8 cellular contexts compared by ENCODE assay signal in the genomic region with DNA sequence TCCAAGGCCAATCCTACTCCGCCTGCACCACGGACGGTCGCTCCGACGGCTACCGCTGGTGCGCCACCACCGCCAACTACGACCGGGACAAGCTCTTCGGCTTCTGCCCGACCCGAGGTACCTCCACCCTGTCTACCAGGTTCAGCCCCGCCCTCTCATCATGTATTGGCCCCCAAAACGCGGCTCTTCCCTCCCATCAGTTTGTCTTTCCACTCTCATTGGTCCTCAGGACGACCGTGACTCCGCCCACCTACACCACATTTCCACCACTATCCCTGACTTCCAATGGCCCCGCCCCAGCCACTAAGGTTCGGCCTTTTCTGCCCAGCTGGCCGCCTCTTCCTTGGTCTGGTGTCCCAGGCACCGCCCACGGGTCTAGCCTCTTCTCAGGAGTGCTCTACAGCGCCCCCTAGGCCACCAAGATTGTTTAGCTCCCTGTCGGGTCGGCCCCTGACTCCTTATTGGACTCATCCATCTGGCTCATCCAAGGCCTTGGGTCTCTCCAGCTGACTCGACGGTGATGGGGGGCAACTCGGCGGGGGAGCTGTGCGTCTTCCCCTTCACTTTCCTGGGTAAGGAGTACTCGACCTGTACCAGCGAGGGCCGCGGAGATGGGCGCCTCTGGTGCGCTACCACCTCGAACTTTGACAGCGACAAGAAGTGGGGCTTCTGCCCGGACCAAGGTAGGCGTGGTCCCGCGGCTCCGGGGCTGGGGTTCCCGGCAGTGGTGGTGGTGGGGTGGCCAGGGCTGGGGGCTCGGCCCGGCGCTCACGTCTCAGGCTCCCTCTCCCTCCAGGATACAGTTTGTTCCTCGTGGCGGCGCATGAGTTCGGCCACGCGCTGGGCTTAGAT. TPM values are rescaled to one million over a fixed set of nuclear protein-coding genes. Genes with fewer than 3 reads are reported as not detected.
DNase-seq lines count a peak whose midpoint lies in the region; ATAC-seq, FAIRE-seq and TF ChIP-seq lines count a peak whose summit lies in the region.

No MANE protein-coding gene starts in this region.

- H3K36me3 ChIP-seq in OCI-LY7 (ENCODE audit: insufficient read depth, low read length) (no peaks in the 10 kb centered on the region), body of pancreas (replicated peaks in 1 of 2; ENCODE audit: insufficient read depth in 1 of 2, low read depth in 2 of 2) (no peaks in the 10 kb centered on the region), HepG2 (replicated peaks in 1 of 2; ENCODE audit: control insufficient read depth in 1 of 2, insufficient read depth in 2 of 2, low read length in 2 of 2) (no peaks in the 10 kb centered on the region)

- TF ChIP-seq CTCF in OCI-LY7 (conservative IDR thresholded peaks at IDR 0.05; ENCODE audit: low read length) (peak; percentile 84), body of pancreas (IDR thresholded peaks at IDR 0.05) (no peak), HepG2 (CRISPR knock-in tag; IDR thresholded peaks at IDR 0.05) (peak; percentile 72)

- H3K9me3 ChIP-seq in OCI-LY7 (ENCODE audit: low read length) (no peaks in the 10 kb centered on the region), body of pancreas (no peaks in the 10 kb centered on the region), HepG2 (ENCODE audit: low read length) (no peaks in the 10 kb centered on the region)

- no peak for TF ChIP-seq POLR2A in body of pancreas (IDR thresholded peaks at IDR 0.05)
- no peak for TF ChIP-seq POLR2A in HepG2 (IDR thresholded peaks at IDR 0.05; ENCODE audit: insufficient read depth in 1 of 2, low read depth in 2 of 2, low read length in 2 of 2)

- H3K4me3 ChIP-seq in OCI-LY7 (ENCODE audit: low read depth, low read length, poor library complexity, severe bottlenecking) = no peak overlapping the region
- H3K4me3 ChIP-seq in body of pancreas = no peak overlapping the region
- no peak overlapping the region for H3K4me3 ChIP-seq in HepG2 (replicated peaks in 1 of 3; ENCODE audit: insufficient read depth in 1 of 3, low read depth in 2 of 3, low read length in 3 of 3)

- H4K20me1 ChIP-seq in OCI-LY7 (ENCODE audit: insufficient read depth, low read length) (no peaks in the 10 kb centered on the region), HepG2 (ENCODE audit: insufficient read depth, low read length) (peaks cover 7% of the 10 kb centered on the region; the same call in 1 of the 2 replicates)

- H3K9me2 ChIP-seq in OCI-LY7 (ENCODE audit: insufficient read depth, low read length) = no peaks in the 10 kb centered on the region

- in situ Hi-C loops in HepG2 (cut with HindIII; ENCODE audit: extremely low pct_ligation_motif_present, low pct_unique_long_range_greater_than_20kb) = no loop called here

- no TSS peak for BruUV-seq in OCI-LY7 (replicated peaks; lab: Mats Ljungman, UMichigan)
- BruUV-seq in HepG2 (replicated peaks; lab: Mats Ljungman, UMichigan) = no TSS peak

- peaks cover 0 to 35% of the 10 kb centered on the region in 2 donors for H3K27me3 ChIP-seq in body of pancreas
- peaks cover 32 to 68% of the 10 kb centered on the region in 2 experiments; a peak in 4 of 5 replicates for H3K27me3 ChIP-seq in HepG2 (ENCODE audit: control insufficient read depth in 1 of 2, insufficient read depth in 2 of 2, low read length in 2 of 2)

- H3K4me1 ChIP-seq in OCI-LY7 (ENCODE audit: insufficient read depth, low read length, poor library complexity, severe bottlenecking) (peaks cover 9% of the 10 kb centered on the region), body of pancreas (peaks cover 18% of the 10 kb centered on the region), HepG2 (ENCODE audit: insufficient read depth, low read length) (peaks cover 37% of the 10 kb centered on the region)

- H3K9ac ChIP-seq in HepG2 (ENCODE audit: insufficient read depth, low read depth, low read length) = no peak overlapping the region

- H3K79me2 ChIP-seq in OCI-LY7 (ENCODE audit: insufficient read depth, low read depth, low read length) = no peaks in the 10 kb centered on the region
- H3K79me2 ChIP-seq in HepG2 (ENCODE audit: insufficient read depth, low read length) = no peaks in the 10 kb centered on the region

- POLR2A ChIA-PET in OCI-LY7 (lab: Charles Lee) (no interaction called here), HepG2 (lab: Yijun Ruan, JAX) (no interaction called here)

- TF ChIP-seq EP300 in HepG2 (IDR thresholded peaks at IDR 0.05; ENCODE audit: low read depth in 2 of 2, low read length in 2 of 2) (no peak), HepG2 (CRISPR knock-in tag; IDR thresholded peaks at IDR 0.05; ENCODE audit: borderline replicate concordance) (no peak)

- DNase-seq in NCI-H146 (lab: John Stamatoyannopoulos, UW) = peak; percentile 30
- no peak for DNase-seq in NCI-H146 treated with DMSO at 0.1 percent for 48 hours (lab: John Stamatoyannopoulos, UW; ENCODE audit: unreplicated experiment)
- peak; percentile 65 for DNase-seq in OCI-LY7 (ENCODE audit: low spot score)
- DNase-seq in body of pancreas = peak in 3 of 4 donors; percentile 46 to 53 (median 52)
- DNase-seq in HepG2 (ENCODE audit: low spot score) = peak; percentile 46
- DNase-seq in GM19238 (ENCODE audit: insufficient read length, low spot score) = no peak

- no peak for FAIRE-seq in HepG2 (lab: Jason Lieb, UNC)

- no peak for ATAC-seq in body of pancreas
- ATAC-seq in HepG2 = no peak
- ATAC-seq in HG02588 (IDR thresholded peaks at IDR 0.05; ENCODE audit: unreplicated experiment) = no peak
- ATAC-seq in HG03196 (IDR thresholded peaks at IDR 0.05; ENCODE audit: unreplicated experiment) = no peak

- intact Hi-C loops in OCI-LY7 (cut with micrococcal nuclease; ENCODE audit: unreplicated experiment) = no loop called here
- intact Hi-C loops in body of pancreas (cut with DNase I) = loop anchor here (10.0 kb wide), 1 partner anchor 163 kb away; no protein-coding TSS in a partner anchor
- intact Hi-C loops in HepG2 (cut with micrococcal nuclease; ENCODE audit: unreplicated experiment) = loop anchor here (5.0 kb wide), 1 partner anchor 40 kb away; a partner anchor contains a TSS

- CTCF ChIA-PET in OCI-LY7 (lab: Charles Lee; ENCODE audit: unreplicated experiment) (interaction anchor here (0.6 to 1.6 kb wide), 2 partner anchors 12 to 24 kb away, joined by 3 to 4 read pairs; no protein-coding TSS in a partner anchor), HepG2 (lab: Yijun Ruan, JAX; ENCODE audit: low intra/inter-chr PET ratio, low total read pairs) (no interaction called here)

- 10 to 18% methylated on average over 33 to 56 of the region's 57 CpGs for WGBS in body of pancreas, 2 donors
- WGBS in HepG2 (ENCODE audit: low lambda C conversion rate) = 44% methylated on average over 55 of the region's 57 CpGs

- no peak overlapping the region for H3K27ac ChIP-seq in OCI-LY7 (ENCODE audit: low read depth, low read length, poor library complexity, severe bottlenecking)
- no peak overlapping the region for H3K27ac ChIP-seq in body of pancreas
- H3K27ac ChIP-seq in HepG2 (ENCODE audit: extremely low read length, insufficient read depth, low read length) = no peak overlapping the region

- H2AFZ ChIP-seq in OCI-LY7 (ENCODE audit: low read length) = no peak overlapping the region
- no peak overlapping the region for H2AFZ ChIP-seq in HepG2 (ENCODE audit: low read length)

- H3K4me2 ChIP-seq in OCI-LY7 (ENCODE audit: low read length) (no peak overlapping the region), HepG2 (ENCODE audit: low read depth, low read length) (no peak overlapping the region)

- TF ChIP-seq RAD21 in HepG2 (CRISPR knock-in tag; IDR thresholded peaks at IDR 0.05) = no peak

RNA-seq across cellular contexts. Expression of a gene that starts 3.1 kb away (rescaled TPM):
- not detected in 2 replicates for total RNA-seq in OCI-LY7 (2014; rRNA removed; shearing (Covaris generic))
- not detected in 2 replicates for total RNA-seq in OCI-LY7 (2022)
- under 1 TPM in 1 of 2 donors, not detected in 1; 0.26 TPM for total RNA-seq in body of pancreas
- total RNA-seq in HepG2 (2016; rRNA removed; fragmentation: Illumina TruSeq; extraction: Trizol) = not detected in 2 replicates
- total RNA-seq in HepG2 (2016; cell fraction: cytosol; rRNA removed; fragmentation: Illumina TruSeq; extraction: Trizol; ENCODE audit: low read depth) = not detected in 2 replicates
- total RNA-seq in HepG2 (2016; cell fraction: insoluble cytoplasmic fraction; rRNA removed; fragmentation: Illumina TruSeq; extraction: Trizol) = 0.06 TPM in 1 of 2 replicates, not detected in the other
- total RNA-seq in HepG2 (2016; cell fraction: membrane; rRNA removed; fragmentation: Illumina TruSeq; extraction: Trizol) = not detected in 2 replicates
- not detected in 2 replicates for total RNA-seq in HepG2 (2016; cell fraction: nucleus; rRNA removed; fragmentation: Illumina TruSeq; extraction: Trizol)
- 0.03 TPM in 1 of 2 replicates, not detected in the other for polyA plus RNA-seq in HepG2 (2011; rRNA removed)
- polyA plus RNA-seq in HepG2 (2011; cell fraction: cytosol; rRNA removed) = 0.04 TPM in 1 of 2 replicates, not detected in the other
- polyA plus RNA-seq in HepG2 (2011; cell fraction: nucleus; rRNA removed) = not detected in 2 replicates
- polyA plus RNA-seq in HepG2 (2012) = not detected in 2 replicates
- polyA plus RNA-seq in HepG2 (2016; cell fraction: cytosol; fragmentation: Illumina TruSeq; extraction: Trizol; ENCODE audit: low read depth) = not detected in 2 replicates
- polyA plus RNA-seq in HepG2 (2016; cell fraction: insoluble cytoplasmic fraction; fragmentation: Illumina TruSeq; extraction: Trizol; ENCODE audit: low read depth) = not detected in 2 replicates
- polyA plus RNA-seq in HepG2 (2016; cell fraction: membrane; fragmentation: Illumina TruSeq; extraction: Trizol; ENCODE audit: low read depth) = not detected in 2 replicates
- not detected in 2 replicates for polyA plus RNA-seq in HepG2 (2016; cell fraction: nucleus; fragmentation: Illumina TruSeq; extraction: Trizol; ENCODE audit: insufficient read depth, low read depth)
- polyA minus RNA-seq in HepG2 (2011; rRNA and poly(A)+ RNA removed; ENCODE audit: low replicate concordance) = not detected in 2 replicates
- polyA minus RNA-seq in HepG2 (2011; cell fraction: cytosol; rRNA and poly(A)+ RNA removed) = not detected in 2 replicates
- not detected in 2 replicates for polyA minus RNA-seq in HepG2 (2011; cell fraction: nucleus; rRNA and poly(A)+ RNA removed)

RNA-seq across cellular contexts. Expression of a gene that starts 17.2 kb away (rescaled TPM):
- total RNA-seq in OCI-LY7 (2014; rRNA removed; shearing (Covaris generic)) = 0.18 and 3.8 TPM in 2 replicates
- total RNA-seq in OCI-LY7 (2022) (10.3 and 11.0 TPM in 2 replicates), body of pancreas (not detected), HepG2 (2016; rRNA removed; fragmentation: Illumina TruSeq; extraction: Trizol) (5.3 and 5.4 TPM in 2 replicates)
- total RNA-seq in HepG2 (2016; cell fraction: cytosol; rRNA removed; fragmentation: Illumina TruSeq; extraction: Trizol; ENCODE audit: low read depth) = 2.8 and 4.0 TPM in 2 replicates
- 4.2 and 4.4 TPM in 2 replicates for total RNA-seq in HepG2 (2016; cell fraction: insoluble cytoplasmic fraction; rRNA removed; fragmentation: Illumina TruSeq; extraction: Trizol)
- 3.5 and 4.1 TPM in 2 replicates for total RNA-seq in HepG2 (2016; cell fraction: membrane; rRNA removed; fragmentation: Illumina TruSeq; extraction: Trizol)
- total RNA-seq in HepG2 (2016; cell fraction: nucleus; rRNA removed; fragmentation: Illumina TruSeq; extraction: Trizol) = 3.0 and 3.9 TPM in 2 replicates
- polyA plus RNA-seq in HepG2 (2011; rRNA removed) = 4.3 and 5.6 TPM in 2 replicates
- polyA plus RNA-seq in HepG2 (2011; cell fraction: cytosol; rRNA removed) = 4.5 and 6.3 TPM in 2 replicates
- polyA plus RNA-seq in HepG2 (2011; cell fraction: nucleus; rRNA removed) = 6.0 and 6.2 TPM in 2 replicates
- polyA plus RNA-seq in HepG2 (2012) = 12.9 and 15.9 TPM in 2 replicates
- polyA plus RNA-seq in HepG2 (2016; cell fraction: cytosol; fragmentation: Illumina TruSeq; extraction: Trizol; ENCODE audit: low read depth) = 27.8 and 30.6 TPM in 2 replicates
- 18.0 and 19.7 TPM in 2 replicates for polyA plus RNA-seq in HepG2 (2016; cell fraction: insoluble cytoplasmic fraction; fragmentation: Illumina TruSeq; extraction: Trizol; ENCODE audit: low read depth)
- polyA plus RNA-seq in HepG2 (2016; cell fraction: membrane; fragmentation: Illumina TruSeq; extraction: Trizol; ENCODE audit: low read depth) = 33.5 and 42.8 TPM in 2 replicates
- 14.1 and 18.5 TPM in 2 replicates for polyA plus RNA-seq in HepG2 (2016; cell fraction: nucleus; fragmentation: Illumina TruSeq; extraction: Trizol; ENCODE audit: insufficient read depth, low read depth)
- 2.3 and 2.5 TPM in 2 replicates for polyA minus RNA-seq in HepG2 (2011; rRNA and poly(A)+ RNA removed; ENCODE audit: low replicate concordance)
- polyA minus RNA-seq in HepG2 (2011; cell fraction: cytosol; rRNA and poly(A)+ RNA removed) = 1.7 and 1.8 TPM in 2 replicates
- 3.5 and 3.7 TPM in 2 replicates for polyA minus RNA-seq in HepG2 (2011; cell fraction: nucleus; rRNA and poly(A)+ RNA removed)

RNA-seq across cellular contexts. Expression of a gene that starts 39.9 kb away (rescaled TPM):
- 15.0 and 21.0 TPM in 2 replicates for total RNA-seq in OCI-LY7 (2014; rRNA removed; shearing (Covaris generic))
- 28.4 and 30.5 TPM in 2 replicates for total RNA-seq in OCI-LY7 (2022)
- 10 to 100 TPM; 21.8 to 41.9 TPM for total RNA-seq in body of pancreas
- total RNA-seq in HepG2 (2016; rRNA removed; fragmentation: Illumina TruSeq; extraction: Trizol) = 6.0 and 13.7 TPM in 2 replicates
- 4.5 and 4.7 TPM in 2 replicates for total RNA-seq in HepG2 (2016; cell fraction: cytosol; rRNA removed; fragmentation: Illumina TruSeq; extraction: Trizol; ENCODE audit: low read depth)
- total RNA-seq in HepG2 (2016; cell fraction: insoluble cytoplasmic fraction; rRNA removed; fragmentation: Illumina TruSeq; extraction: Trizol) = 5.0 and 12.7 TPM in 2 replicates
- 6.7 and 7.0 TPM in 2 replicates for total RNA-seq in HepG2 (2016; cell fraction: membrane; rRNA removed; fragmentation: Illumina TruSeq; extraction: Trizol)
- total RNA-seq in HepG2 (2016; cell fraction: nucleus; rRNA removed; fragmentation: Illumina TruSeq; extraction: Trizol) = 18.8 and 22.0 TPM in 2 replicates
- 9.7 and 12.3 TPM in 2 replicates for polyA plus RNA-seq in HepG2 (2011; rRNA removed)
- 3.3 and 4.6 TPM in 2 replicates for polyA plus RNA-seq in HepG2 (2011; cell fraction: cytosol; rRNA removed)
- 62.4 and 81.3 TPM in 2 replicates for polyA plus RNA-seq in HepG2 (2011; cell fraction: nucleus; rRNA removed)
- polyA plus RNA-seq in HepG2 (2012) = 5.7 and 8.0 TPM in 2 replicates
- polyA plus RNA-seq in HepG2 (2016; cell fraction: cytosol; fragmentation: Illumina TruSeq; extraction: Trizol; ENCODE audit: low read depth) = 1.5 TPM in 2 replicates
- polyA plus RNA-seq in HepG2 (2016; cell fraction: insoluble cytoplasmic fraction; fragmentation: Illumina TruSeq; extraction: Trizol; ENCODE audit: low read depth) = 5.1 and 7.0 TPM in 2 replicates
- polyA plus RNA-seq in HepG2 (2016; cell fraction: membrane; fragmentation: Illumina TruSeq; extraction: Trizol; ENCODE audit: low read depth) = 2.9 and 3.1 TPM in 2 replicates
- polyA plus RNA-seq in HepG2 (2016; cell fraction: nucleus; fragmentation: Illumina TruSeq; extraction: Trizol; ENCODE audit: insufficient read depth, low read depth) = 40.5 and 45.7 TPM in 2 replicates
- 32.3 and 35.8 TPM in 2 replicates for polyA minus RNA-seq in HepG2 (2011; rRNA and poly(A)+ RNA removed; ENCODE audit: low replicate concordance)
- polyA minus RNA-seq in HepG2 (2011; cell fraction: cytosol; rRNA and poly(A)+ RNA removed) = 3.4 and 4.0 TPM in 2 replicates
- 42.4 and 45.0 TPM in 2 replicates for polyA minus RNA-seq in HepG2 (2011; cell fraction: nucleus; rRNA and poly(A)+ RNA removed)

Comparison
In these comparisons a context has a peak if more than half of its experiments do, and no peak if none do; other contexts are left out.
1. DNase-seq: peak in NCI-H146 (single experiment), OCI-LY7 (single experiment), body of pancreas (3 of 4) and HepG2 (single experiment); none in NCI-H146 treated with DMSO at 0.1 percent for 48 hours (single experiment) and GM19238 (single experiment).
2. CTCF ChIP-seq: peak in OCI-LY7 (single experiment) and HepG2 (single experiment); none in body of pancreas (0 of 7).